In genomic region chr22:37953062-37953436, GRCh38 we compare ENCODE assay signal across 8 cellular contexts. TPM values are rescaled to one million over a fixed set of nuclear protein-coding genes. Genes with fewer than 3 reads are reported as not detected.
DNase-seq lines count a peak whose midpoint lies in the region; ATAC-seq, FAIRE-seq and TF ChIP-seq lines count a peak whose summit lies in the region.

No MANE protein-coding gene starts in this region.

- peaks cover 11% of the 10 kb centered on the region for H3K79me2 ChIP-seq in parathyroid adenoma

- no peak for FAIRE-seq in D721Med (lab: Jason Lieb, UNC)

- H3K9ac ChIP-seq in parathyroid adenoma = no peak overlapping the region

- H3K36me3 ChIP-seq in SJSA1 (peaks cover 18% of the 10 kb centered on the region), parathyroid adenoma (ENCODE audit: control insufficient read depth, insufficient read depth, low read length) (no peaks in the 10 kb centered on the region)

- H3K4me1 ChIP-seq in SJSA1 (replicated peaks) = peaks cover 12% of the 10 kb centered on the region
- peaks cover 13% of the 10 kb centered on the region for H3K4me1 ChIP-seq in parathyroid adenoma

- H3K27ac ChIP-seq in AG04450 (ENCODE audit: low read depth, low read length) (peak overlapping the region; percentile 52), SJSA1 (no peak overlapping the region), parathyroid adenoma (peak overlapping the region; percentile 68)

- CTCF ChIA-PET in AG04450 (lab: Charles Lee) = interaction anchor here (2.4 kb wide), 1 partner anchor 12 kb away, joined by 24 read pairs; no protein-coding TSS in a partner anchor

- H3K27me3 ChIP-seq in AG04450 (ENCODE audit: control insufficient read depth, insufficient read depth, low read length) (no peaks in the 10 kb centered on the region), SJSA1 (replicated peaks) (no peaks in the 10 kb centered on the region), parathyroid adenoma (ENCODE audit: control insufficient read depth, insufficient read depth, low read length) (no peaks in the 10 kb centered on the region)

- peak; percentile 7 for ATAC-seq in GM21526 (IDR thresholded peaks at IDR 0.05; ENCODE audit: low FRiP score, unreplicated experiment)

- peak overlapping the region; percentile 86 for H2AFZ ChIP-seq in parathyroid adenoma

- H3K4me3 ChIP-seq in AG04450 (ENCODE audit: low read depth, low read length) (peak overlapping the region; percentile 100), SJSA1 (peak overlapping the region; percentile 86), fibroblast of mammary gland (ENCODE audit: control insufficient read depth, low read depth, low read length) (peak overlapping the region; percentile 97), parathyroid adenoma (ENCODE audit: low read depth, low read length) (peak overlapping the region; percentile 99)

- no peak for TF ChIP-seq CTCF in AG04450 (IDR thresholded peaks at IDR 0.05; ENCODE audit: low read depth, low read length)
- no peak for TF ChIP-seq CTCF in fibroblast of mammary gland (conservative IDR thresholded peaks at IDR 0.05; ENCODE audit: control insufficient read depth, insufficient read depth, low read depth, low read length)
- TF ChIP-seq CTCF in parathyroid adenoma (IDR thresholded peaks at IDR 0.05) = no peak
- TF ChIP-seq CTCF in D721Med (IDR thresholded peaks at IDR 0.05; ENCODE audit: insufficient read depth, missing control alignments) = no peak

- peak overlapping the region; percentile 82 for H3K4me2 ChIP-seq in parathyroid adenoma (ENCODE audit: low read length)

- DNase-seq in AG04450 (ENCODE audit: low read depth, low spot score) (no peak), SJSA1 (ENCODE audit: low read depth in 1 of 2, low spot score in 2 of 2) (no peak), fibroblast of mammary gland (ENCODE audit: low read depth) (no peak), dedifferentiated amniotic fluid mesenchymal stem cell (ENCODE audit: extremely low spot score) (no peak), cerebellum (ENCODE audit: low spot score) (no peak), D721Med (ENCODE audit: insufficient read length, low spot score) (no peak)

- H3K9me3 ChIP-seq in AG04450 (ENCODE audit: control insufficient read depth, insufficient read depth, low read length) = no peaks in the 10 kb centered on the region; the same call in 1 of the 2 replicates
- H3K9me3 ChIP-seq in SJSA1 (replicated peaks) = no peaks in the 10 kb centered on the region
- H3K9me3 ChIP-seq in parathyroid adenoma (ENCODE audit: control insufficient read depth, low read length) = no peaks in the 10 kb centered on the region

- POLR2A ChIA-PET in AG04450 (lab: Yijun Ruan, JAX) = interaction anchor here (0.6 to 2.1 kb wide), 3 partner anchors 7 to 66 kb away, joined by 5 to 12 read pairs (median 5); partner anchors contain the start of gene MICALL1

RNA-seq across cellular contexts. Expression of gene C22orf23, which starts 0.4 kb away (rescaled TPM):
- polyA plus RNA-seq in AG04450 (2011; rRNA removed) = 0.45 and 0.55 TPM in 2 replicates
- polyA minus RNA-seq in AG04450 (2011; rRNA and poly(A)+ RNA removed) = 0.64 TPM in 1 of 2 replicates, not detected in the other
- total RNA-seq in SJSA1 (2014; rRNA removed; shearing (Covaris generic)) = not detected in 2 replicates
- 1.4 TPM for total RNA-seq in cerebellum

RNA-seq across cellular contexts. Expression of gene POLR2F, which starts 0.5 kb away (rescaled TPM):
- polyA plus RNA-seq in AG04450 (2011; rRNA removed) = 87.4 and 89.8 TPM in 2 replicates
- polyA minus RNA-seq in AG04450 (2011; rRNA and poly(A)+ RNA removed) = 20.0 and 27.4 TPM in 2 replicates
- 77.3 and 99.6 TPM in 2 replicates for total RNA-seq in SJSA1 (2014; rRNA removed; shearing (Covaris generic))
- total RNA-seq in cerebellum = 29.1 TPM

RNA-seq across cellular contexts. Expression of gene SOX10, which starts 31.3 kb away (rescaled TPM):
- not detected in 2 replicates for polyA plus RNA-seq in AG04450 (2011; rRNA removed)
- polyA minus RNA-seq in AG04450 (2011; rRNA and poly(A)+ RNA removed) = not detected in 2 replicates
- not detected in 2 replicates for total RNA-seq in SJSA1 (2014; rRNA removed; shearing (Covaris generic))
- total RNA-seq in cerebellum = 2.7 TPM

RNA-seq across cellular contexts. Expression of gene MICALL1, which starts 47.0 kb away (rescaled TPM):
- polyA plus RNA-seq in AG04450 (2011; rRNA removed) = 12.1 and 12.9 TPM in 2 replicates
- polyA minus RNA-seq in AG04450 (2011; rRNA and poly(A)+ RNA removed) = 22.5 and 23.1 TPM in 2 replicates
- total RNA-seq in SJSA1 (2014; rRNA removed; shearing (Covaris generic)) = 37.8 and 61.1 TPM in 2 replicates
- 16.8 TPM for total RNA-seq in cerebellum
